24 cellular contexts compared by ENCODE assay signal in genomic region chr1:196960854-196961253, GRCh38. TPM values are rescaled to one million over a fixed set of nuclear protein-coding genes. Genes with fewer than 3 reads are reported as not detected.
DNase-seq lines count a peak whose midpoint lies in the region; ATAC-seq lines count a peak whose summit lies in the region.
"Had no signal": no experiment of that assay in that cellular context is flagged by ENCODE, and none has a peak within 500 bp of the region (broad histone marks: within the 10 kb centered on the region; RNA-seq: fewer than 3 reads in every experiment).

No MANE protein-coding gene starts in this region.

- CTCF ChIA-PET in activated CD8-positive, alpha-beta T cell treated with anti-CD3 and anti-CD28 coated beads, Interleukin-2, amount 10 ng/mL, durations not matched to agents 7 days and 5 days (lab: Charles Lee): no interaction called here

- H3K27me3 Mint-ChIP-seq in activated CD8-positive, alpha-beta T cell treated with anti-CD3 and anti-CD28 coated beads, Interleukin-2, amount 10 ng/mL, durations not matched to agents 7 days and 5 days (ENCODE audit: low read depth): no peaks in the 10 kb centered on the region
- H3K27me3 Mint-ChIP-seq: CD4-positive, CD25-positive, alpha-beta regulatory T cell; central memory CD8-positive, alpha-beta T cell had no signal

- H3K36me3 Mint-ChIP-seq in activated CD8-positive, alpha-beta T cell treated with anti-CD3 and anti-CD28 coated beads, Interleukin-2, amount 10 ng/mL, durations not matched to agents 7 days and 5 days (ENCODE audit: low read depth): no peaks in the 10 kb centered on the region
- H3K36me3 Mint-ChIP-seq: CD4-positive, CD25-positive, alpha-beta regulatory T cell had no signal

- no peaks in the 10 kb centered on the region for H3K9me3 Mint-ChIP-seq in activated CD8-positive, alpha-beta T cell treated with anti-CD3 and anti-CD28 coated beads, Interleukin-2, amount 10 ng/mL, durations not matched to agents 7 days and 5 days (ENCODE audit: insufficient read depth)
- H3K9me3 Mint-ChIP-seq: central memory CD8-positive, alpha-beta T cell had no signal

- POLR2A ChIA-PET in activated CD8-positive, alpha-beta T cell treated with anti-CD3 and anti-CD28 coated beads, Interleukin-2, amount 10 ng/mL, durations not matched to agents 7 days and 5 days (lab: Charles Lee): no interaction called here

- ATAC-seq in GM18867 (IDR thresholded peaks at IDR 0.05; ENCODE audit: unreplicated experiment) (peak; percentile 86), GM21526 (IDR thresholded peaks at IDR 0.05; ENCODE audit: low FRiP score, unreplicated experiment) (peak; percentile 86), HG02870 (IDR thresholded peaks at IDR 0.05; ENCODE audit: unreplicated experiment) (peak; percentile 92), HG03521 (IDR thresholded peaks at IDR 0.05; ENCODE audit: unreplicated experiment) (peak; percentile 61)
- ATAC-seq in activated CD8-positive, alpha-beta T cell treated with anti-CD3 and anti-CD28 coated beads, Interleukin-2, amount 10 ng/mL, durations not matched to agents 7 days and 5 days: no peak
- ATAC-seq: right cardiac atrium had no signal

- no peak overlapping the region for H3K4me3 Mint-ChIP-seq in activated CD8-positive, alpha-beta T cell treated with anti-CD3 and anti-CD28 coated beads, Interleukin-2, amount 10 ng/mL, durations not matched to agents 7 days and 5 days
- H3K4me3 Mint-ChIP-seq: CD4-positive, CD25-positive, alpha-beta regulatory T cell; central memory CD8-positive, alpha-beta T cell had no signal

- no peak overlapping the region for H3K27ac Mint-ChIP-seq in activated CD8-positive, alpha-beta T cell treated with anti-CD3 and anti-CD28 coated beads, Interleukin-2, amount 10 ng/mL, durations not matched to agents 7 days and 5 days
- H3K27ac Mint-ChIP-seq: CD4-positive, CD25-positive, alpha-beta regulatory T cell had no signal

- DNase-seq in activated gamma-delta T cell (lab: John Stamatoyannopoulos, UW): no peak
- no peak for DNase-seq in hippocampal formation (lab: John Stamatoyannopoulos, UW)
- no peak for DNase-seq in islet precursor cell
- no peak for DNase-seq in activated CD8-positive, alpha-beta T cell treated with anti-CD3 and anti-CD28 coated beads, Interleukin-2, amount 10 ng/mL, durations not matched to agents 7 days and 5 days
- DNase-seq: activated CD4-positive, alpha-beta T cell treated with anti-CD3 and anti-CD28 coated beads, Interleukin-2, amount 50 U/mL, for 1 hour; activated naive CD4-positive, alpha-beta T cell treated with Interleukin-2 at 50 U/mL for 16 hours; anterior cingulate cortex; CD4-positive, CD25-positive, alpha-beta regulatory T cell; DMS 273 treated with DMSO at 0.1 percent for 48 hours; foreskin fibroblast; kidney; NCI-H1417 treated with DMSO at 0.1 percent for 48 hours; NCI-H2171 treated with DMSO at 0.1 percent for 48 hours; NCI-H774; right cardiac atrium; SJCRH30 had no signal

- no peaks in the 10 kb centered on the region for H3K4me1 Mint-ChIP-seq in activated CD8-positive, alpha-beta T cell treated with anti-CD3 and anti-CD28 coated beads, Interleukin-2, amount 10 ng/mL, durations not matched to agents 7 days and 5 days (ENCODE audit: low read depth)
- H3K4me1 Mint-ChIP-seq: CD4-positive, CD25-positive, alpha-beta regulatory T cell; central memory CD8-positive, alpha-beta T cell had no signal

RNA-seq across cellular contexts. Expression of gene CFHR5, which starts 16.5 kb away (rescaled TPM):
- total RNA-seq in activated CD8-positive, alpha-beta T cell treated with anti-CD3 and anti-CD28 coated beads, Interleukin-2, amount 10 ng/mL, durations not matched to agents 7 days and 5 days: not detected
- total RNA-seq: CD4-positive, CD25-positive, alpha-beta regulatory T cell; kidney; myocyte; osteocyte; right cardiac atrium; SJCRH30; T-helper 1 cell treated with Interleukin-12 subunit alpha and Interleukin-12 subunit beta and Interleukin-4 antibody, amounts not matched to agents 30 ng/mL and 1 ng/mL, for 36 hours had no signal

RNA-seq across cellular contexts. Expression of gene CFHR2, which starts 17.3 kb away (rescaled TPM):
- total RNA-seq in activated CD8-positive, alpha-beta T cell treated with anti-CD3 and anti-CD28 coated beads, Interleukin-2, amount 10 ng/mL, durations not matched to agents 7 days and 5 days: not detected
- total RNA-seq: CD4-positive, CD25-positive, alpha-beta regulatory T cell; kidney; myocyte; osteocyte; right cardiac atrium; SJCRH30; T-helper 1 cell treated with Interleukin-12 subunit alpha and Interleukin-12 subunit beta and Interleukin-4 antibody, amounts not matched to agents 30 ng/mL and 1 ng/mL, for 36 hours had no signal
